ENCODE assay signal across 18 cellular contexts in the genomic region with DNA sequence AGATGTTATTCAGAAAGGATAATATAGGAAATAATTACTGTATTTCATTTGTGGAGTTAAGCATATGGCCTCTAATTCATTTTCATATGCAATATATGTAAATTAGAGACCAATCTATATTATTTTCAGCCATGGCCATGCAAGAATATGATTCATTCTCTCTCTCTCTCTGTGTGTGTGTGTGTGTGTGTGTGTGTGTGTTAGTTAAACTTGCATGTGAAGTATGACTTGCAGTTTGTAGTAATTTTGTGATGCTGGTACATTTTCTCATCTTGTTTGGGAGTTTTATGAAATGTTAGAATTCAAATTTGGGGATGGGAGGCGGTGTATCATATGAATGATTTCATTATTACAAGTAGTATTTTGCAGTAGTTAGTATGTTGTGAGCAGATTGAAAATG.
DNase-seq lines count a peak whose midpoint lies in the region; ATAC-seq and TF ChIP-seq lines count a peak whose summit lies in the region.
"Had no signal": no experiment of that assay in that cellular context is flagged by ENCODE, and none has a peak within 500 bp of the region (broad histone marks: within the 10 kb centered on the region; RNA-seq: fewer than 3 reads in every experiment).

No MANE protein-coding gene starts in this region.

- no peak overlapping the region for H3K4me3 ChIP-seq in fibroblast of pulmonary artery (replicated peaks; ENCODE audit: low read depth, low read length)
- H3K4me3 ChIP-seq: HAP-1, stomach had no signal

- H3K4me1 Mint-ChIP-seq in activated naive CD8-positive, alpha-beta T cell (ENCODE audit: low read depth), result peaks cover 85% of the 10 kb centered on the region
- H3K4me1 Mint-ChIP-seq in endothelial cell (ENCODE audit: unreplicated experiment), result peaks cover 44% of the 10 kb centered on the region

- no peaks in the 10 kb centered on the region for H3K27me3 Mint-ChIP-seq in activated naive CD8-positive, alpha-beta T cell
- H3K27me3 Mint-ChIP-seq in endothelial cell (ENCODE audit: unreplicated experiment), result peaks cover 1% of the 10 kb centered on the region

- H3K27ac Mint-ChIP-seq in activated naive CD8-positive, alpha-beta T cell, result peak overlapping the region; percentile 88
- no peak overlapping the region for H3K27ac Mint-ChIP-seq in endothelial cell (ENCODE audit: unreplicated experiment)

- peak overlapping the region; percentile 8 for H3K4me3 Mint-ChIP-seq in activated naive CD8-positive, alpha-beta T cell
- no peak overlapping the region for H3K4me3 Mint-ChIP-seq in endothelial cell (ENCODE audit: unreplicated experiment)

- H3K36me3 Mint-ChIP-seq in activated naive CD8-positive, alpha-beta T cell, result peaks cover 8% of the 10 kb centered on the region
- H3K36me3 Mint-ChIP-seq in endothelial cell (ENCODE audit: low read depth, unreplicated experiment), result no peaks in the 10 kb centered on the region

- H3K9me3 Mint-ChIP-seq in activated naive CD8-positive, alpha-beta T cell (ENCODE audit: low read depth), result no peaks in the 10 kb centered on the region
- H3K9me3 Mint-ChIP-seq in endothelial cell (ENCODE audit: unreplicated experiment), result no peaks in the 10 kb centered on the region

- DNase-seq in activated CD4-positive, CD25-positive, alpha-beta regulatory T cell treated with anti-CD3 and anti-CD28 coated beads, Interleukin-2, amount 50 U/mL, for 72 hours, result no peak
- DNase-seq in H4 (ENCODE audit: low spot score) (peak; percentile 38), fibroblast of pulmonary artery (ENCODE audit: low read depth) (peak; percentile 53), endothelial cell (ENCODE audit: low spot score) (no peak)
- DNase-seq: activated CD4-positive, alpha-beta T cell treated with anti-CD3 and anti-CD28 coated beads for 1 hour; C1 segment of cervical spinal cord; central memory CD4-positive, alpha-beta T cell; DMS153; foreskin melanocyte; NCI-H146; NCI-H226; SHP77 treated with DMSO at 0.1 percent for 48 hours; stomach had no signal

- TF ChIP-seq CTCF in fibroblast of pulmonary artery (IDR thresholded peaks at IDR 0.05; ENCODE audit: low read length, missing control alignments) (no peak), endothelial cell (IDR thresholded peaks at IDR 0.05; ENCODE audit: unreplicated experiment) (no peak)

- peak; percentile 42 for ATAC-seq in activated CD4-positive, CD25-positive, alpha-beta regulatory T cell treated with anti-CD3 and anti-CD28 coated beads, Interleukin-2, amount 50 U/mL, for 24 hours
- no peak for ATAC-seq in GM21576 (IDR thresholded peaks at IDR 0.05; ENCODE audit: unreplicated experiment)
- no peak for ATAC-seq in GM19035 (IDR thresholded peaks at IDR 0.05; ENCODE audit: unreplicated experiment)

Comparison
In these comparisons a context has a peak if more than half of its experiments do, and no peak if none do; other contexts are left out.
1. ATAC-seq: peak in activated CD4-positive, CD25-positive, alpha-beta regulatory T cell treated with anti-CD3 and anti-CD28 coated beads, Interleukin-2, amount 50 U/mL, for 24 hours (2 of 2); none in GM21576 (single experiment) and GM19035 (single experiment).
2. DNase-seq: peak in H4 (single experiment) and fibroblast of pulmonary artery (single experiment); none in activated CD4-positive, CD25-positive, alpha-beta regulatory T cell treated with anti-CD3 and anti-CD28 coated beads, Interleukin-2, amount 50 U/mL, for 72 hours (single experiment) and endothelial cell (single experiment).